ENCODE assay signal across 3 cellular contexts in the genomic region with DNA sequence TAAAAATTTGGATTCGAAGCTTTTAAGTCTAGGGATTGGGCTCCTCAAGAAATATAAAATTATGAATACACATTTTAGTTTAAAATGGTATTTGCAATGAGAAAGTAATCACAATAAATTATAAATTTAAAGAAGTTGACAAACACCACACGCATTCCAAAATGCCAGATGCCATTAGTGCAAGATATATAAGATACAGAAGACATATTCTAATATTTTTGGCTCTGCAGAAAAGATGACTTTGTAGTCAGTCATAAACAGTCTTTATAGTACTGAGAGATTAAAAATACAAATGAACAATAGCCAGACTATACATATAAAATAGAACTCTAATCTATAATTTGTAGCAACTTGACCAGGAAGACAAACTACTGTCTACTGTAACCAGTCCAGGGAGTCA.
A peak's percentile ranks its signal among the peaks of the same experiment; 100 is the strongest.
TF ChIP-seq lines count a peak whose summit lies in the region.

No MANE protein-coding gene starts in this region.

TF ChIP-seq in SK-N-SH, 30 proteins besides CTCF, POLR2A, EP300 and RAD21 (continued from another document):
- TF ChIP-seq REST (IDR thresholded peaks at IDR 0.05; ENCODE audit: low read depth, low read length), result no peak
- peak; percentile 3; the same call in 1 of the 2 replicates for TF ChIP-seq JUND (IDR thresholded peaks at IDR 0.05)
- no peak for TF ChIP-seq ZBTB33 (IDR thresholded peaks at IDR 0.05; ENCODE audit: borderline replicate concordance, low read depth)
- TF ChIP-seq GABPA (IDR thresholded peaks at IDR 0.05; ENCODE audit: low read depth), result no peak
- peak; percentile 45; the same call in 1 of the 2 replicates for TF ChIP-seq PBX3 (IDR thresholded peaks at IDR 0.05)
- TF ChIP-seq TCF12 (IDR thresholded peaks at IDR 0.05), result peak; percentile 71
- no peak for TF ChIP-seq TAF1 (IDR thresholded peaks at IDR 0.05; ENCODE audit: borderline replicate concordance, low read depth, low read length)

TF ChIP-seq in SK-N-SH treated with all-trans-retinoic acid at 6 μM for 48 hours, 23 proteins besides CTCF, POLR2A, EP300 and RAD21 (continued from another document):
- TF ChIP-seq, protein P1, sequence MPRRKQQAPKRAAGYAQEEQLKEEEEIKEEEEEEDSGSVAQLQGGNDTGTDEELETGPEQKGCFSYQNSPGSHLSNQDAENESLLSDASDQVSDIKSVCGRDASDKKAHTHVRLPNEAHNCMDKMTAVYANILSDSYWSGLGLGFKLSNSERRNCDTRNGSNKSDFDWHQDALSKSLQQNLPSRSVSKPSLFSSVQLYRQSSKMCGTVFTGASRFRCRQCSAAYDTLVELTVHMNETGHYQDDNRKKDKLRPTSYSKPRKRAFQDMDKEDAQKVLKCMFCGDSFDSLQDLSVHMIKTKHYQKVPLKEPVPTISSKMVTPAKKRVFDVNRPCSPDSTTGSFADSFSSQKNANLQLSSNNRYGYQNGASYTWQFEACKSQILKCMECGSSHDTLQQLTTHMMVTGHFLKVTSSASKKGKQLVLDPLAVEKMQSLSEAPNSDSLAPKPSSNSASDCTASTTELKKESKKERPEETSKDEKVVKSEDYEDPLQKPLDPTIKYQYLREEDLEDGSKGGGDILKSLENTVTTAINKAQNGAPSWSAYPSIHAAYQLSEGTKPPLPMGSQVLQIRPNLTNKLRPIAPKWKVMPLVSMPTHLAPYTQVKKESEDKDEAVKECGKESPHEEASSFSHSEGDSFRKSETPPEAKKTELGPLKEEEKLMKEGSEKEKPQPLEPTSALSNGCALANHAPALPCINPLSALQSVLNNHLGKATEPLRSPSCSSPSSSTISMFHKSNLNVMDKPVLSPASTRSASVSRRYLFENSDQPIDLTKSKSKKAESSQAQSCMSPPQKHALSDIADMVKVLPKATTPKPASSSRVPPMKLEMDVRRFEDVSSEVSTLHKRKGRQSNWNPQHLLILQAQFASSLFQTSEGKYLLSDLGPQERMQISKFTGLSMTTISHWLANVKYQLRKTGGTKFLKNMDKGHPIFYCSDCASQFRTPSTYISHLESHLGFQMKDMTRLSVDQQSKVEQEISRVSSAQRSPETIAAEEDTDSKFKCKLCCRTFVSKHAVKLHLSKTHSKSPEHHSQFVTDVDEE (CRISPR knock-in tag; IDR thresholded peaks at IDR 0.05), result no peak
- TF ChIP-seq GLIS3 (CRISPR knock-in tag; IDR thresholded peaks at IDR 0.05) (no peak), ISL1 (CRISPR knock-in tag; IDR thresholded peaks at IDR 0.05) (no peak), ZNF8 (CRISPR knock-in tag; IDR thresholded peaks at IDR 0.05) (no peak)

TF ChIP-seq in H1, 55 proteins besides CTCF, POLR2A, EP300 and RAD21 (continued from another document):
- TF ChIP-seq, protein P2, sequence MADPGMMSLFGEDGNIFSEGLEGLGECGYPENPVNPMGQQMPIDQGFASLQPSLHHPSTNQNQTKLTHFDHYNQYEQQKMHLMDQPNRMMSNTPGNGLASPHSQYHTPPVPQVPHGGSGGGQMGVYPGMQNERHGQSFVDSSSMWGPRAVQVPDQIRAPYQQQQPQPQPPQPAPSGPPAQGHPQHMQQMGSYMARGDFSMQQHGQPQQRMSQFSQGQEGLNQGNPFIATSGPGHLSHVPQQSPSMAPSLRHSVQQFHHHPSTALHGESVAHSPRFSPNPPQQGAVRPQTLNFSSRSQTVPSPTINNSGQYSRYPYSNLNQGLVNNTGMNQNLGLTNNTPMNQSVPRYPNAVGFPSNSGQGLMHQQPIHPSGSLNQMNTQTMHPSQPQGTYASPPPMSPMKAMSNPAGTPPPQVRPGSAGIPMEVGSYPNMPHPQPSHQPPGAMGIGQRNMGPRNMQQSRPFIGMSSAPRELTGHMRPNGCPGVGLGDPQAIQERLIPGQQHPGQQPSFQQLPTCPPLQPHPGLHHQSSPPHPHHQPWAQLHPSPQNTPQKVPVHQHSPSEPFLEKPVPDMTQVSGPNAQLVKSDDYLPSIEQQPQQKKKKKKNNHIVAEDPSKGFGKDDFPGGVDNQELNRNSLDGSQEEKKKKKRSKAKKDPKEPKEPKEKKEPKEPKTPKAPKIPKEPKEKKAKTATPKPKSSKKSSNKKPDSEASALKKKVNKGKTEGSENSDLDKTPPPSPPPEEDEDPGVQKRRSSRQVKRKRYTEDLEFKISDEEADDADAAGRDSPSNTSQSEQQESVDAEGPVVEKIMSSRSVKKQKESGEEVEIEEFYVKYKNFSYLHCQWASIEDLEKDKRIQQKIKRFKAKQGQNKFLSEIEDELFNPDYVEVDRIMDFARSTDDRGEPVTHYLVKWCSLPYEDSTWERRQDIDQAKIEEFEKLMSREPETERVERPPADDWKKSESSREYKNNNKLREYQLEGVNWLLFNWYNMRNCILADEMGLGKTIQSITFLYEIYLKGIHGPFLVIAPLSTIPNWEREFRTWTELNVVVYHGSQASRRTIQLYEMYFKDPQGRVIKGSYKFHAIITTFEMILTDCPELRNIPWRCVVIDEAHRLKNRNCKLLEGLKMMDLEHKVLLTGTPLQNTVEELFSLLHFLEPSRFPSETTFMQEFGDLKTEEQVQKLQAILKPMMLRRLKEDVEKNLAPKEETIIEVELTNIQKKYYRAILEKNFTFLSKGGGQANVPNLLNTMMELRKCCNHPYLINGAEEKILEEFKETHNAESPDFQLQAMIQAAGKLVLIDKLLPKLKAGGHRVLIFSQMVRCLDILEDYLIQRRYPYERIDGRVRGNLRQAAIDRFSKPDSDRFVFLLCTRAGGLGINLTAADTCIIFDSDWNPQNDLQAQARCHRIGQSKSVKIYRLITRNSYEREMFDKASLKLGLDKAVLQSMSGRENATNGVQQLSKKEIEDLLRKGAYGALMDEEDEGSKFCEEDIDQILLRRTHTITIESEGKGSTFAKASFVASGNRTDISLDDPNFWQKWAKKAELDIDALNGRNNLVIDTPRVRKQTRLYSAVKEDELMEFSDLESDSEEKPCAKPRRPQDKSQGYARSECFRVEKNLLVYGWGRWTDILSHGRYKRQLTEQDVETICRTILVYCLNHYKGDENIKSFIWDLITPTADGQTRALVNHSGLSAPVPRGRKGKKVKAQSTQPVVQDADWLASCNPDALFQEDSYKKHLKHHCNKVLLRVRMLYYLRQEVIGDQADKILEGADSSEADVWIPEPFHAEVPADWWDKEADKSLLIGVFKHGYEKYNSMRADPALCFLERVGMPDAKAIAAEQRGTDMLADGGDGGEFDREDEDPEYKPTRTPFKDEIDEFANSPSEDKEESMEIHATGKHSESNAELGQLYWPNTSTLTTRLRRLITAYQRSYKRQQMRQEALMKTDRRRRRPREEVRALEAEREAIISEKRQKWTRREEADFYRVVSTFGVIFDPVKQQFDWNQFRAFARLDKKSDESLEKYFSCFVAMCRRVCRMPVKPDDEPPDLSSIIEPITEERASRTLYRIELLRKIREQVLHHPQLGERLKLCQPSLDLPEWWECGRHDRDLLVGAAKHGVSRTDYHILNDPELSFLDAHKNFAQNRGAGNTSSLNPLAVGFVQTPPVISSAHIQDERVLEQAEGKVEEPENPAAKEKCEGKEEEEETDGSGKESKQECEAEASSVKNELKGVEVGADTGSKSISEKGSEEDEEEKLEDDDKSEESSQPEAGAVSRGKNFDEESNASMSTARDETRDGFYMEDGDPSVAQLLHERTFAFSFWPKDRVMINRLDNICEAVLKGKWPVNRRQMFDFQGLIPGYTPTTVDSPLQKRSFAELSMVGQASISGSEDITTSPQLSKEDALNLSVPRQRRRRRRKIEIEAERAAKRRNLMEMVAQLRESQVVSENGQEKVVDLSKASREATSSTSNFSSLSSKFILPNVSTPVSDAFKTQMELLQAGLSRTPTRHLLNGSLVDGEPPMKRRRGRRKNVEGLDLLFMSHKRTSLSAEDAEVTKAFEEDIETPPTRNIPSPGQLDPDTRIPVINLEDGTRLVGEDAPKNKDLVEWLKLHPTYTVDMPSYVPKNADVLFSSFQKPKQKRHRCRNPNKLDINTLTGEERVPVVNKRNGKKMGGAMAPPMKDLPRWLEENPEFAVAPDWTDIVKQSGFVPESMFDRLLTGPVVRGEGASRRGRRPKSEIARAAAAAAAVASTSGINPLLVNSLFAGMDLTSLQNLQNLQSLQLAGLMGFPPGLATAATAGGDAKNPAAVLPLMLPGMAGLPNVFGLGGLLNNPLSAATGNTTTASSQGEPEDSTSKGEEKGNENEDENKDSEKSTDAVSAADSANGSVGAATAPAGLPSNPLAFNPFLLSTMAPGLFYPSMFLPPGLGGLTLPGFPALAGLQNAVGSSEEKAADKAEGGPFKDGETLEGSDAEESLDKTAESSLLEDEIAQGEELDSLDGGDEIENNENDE (IDR thresholded peaks at IDR 0.05; ENCODE audit: insufficient replicate concordance, low read length), result no peak
TF ChIP-seq in H1: peak in this region for 0.
